ENCODE assay signal across 1 cellular context in the genomic region with DNA sequence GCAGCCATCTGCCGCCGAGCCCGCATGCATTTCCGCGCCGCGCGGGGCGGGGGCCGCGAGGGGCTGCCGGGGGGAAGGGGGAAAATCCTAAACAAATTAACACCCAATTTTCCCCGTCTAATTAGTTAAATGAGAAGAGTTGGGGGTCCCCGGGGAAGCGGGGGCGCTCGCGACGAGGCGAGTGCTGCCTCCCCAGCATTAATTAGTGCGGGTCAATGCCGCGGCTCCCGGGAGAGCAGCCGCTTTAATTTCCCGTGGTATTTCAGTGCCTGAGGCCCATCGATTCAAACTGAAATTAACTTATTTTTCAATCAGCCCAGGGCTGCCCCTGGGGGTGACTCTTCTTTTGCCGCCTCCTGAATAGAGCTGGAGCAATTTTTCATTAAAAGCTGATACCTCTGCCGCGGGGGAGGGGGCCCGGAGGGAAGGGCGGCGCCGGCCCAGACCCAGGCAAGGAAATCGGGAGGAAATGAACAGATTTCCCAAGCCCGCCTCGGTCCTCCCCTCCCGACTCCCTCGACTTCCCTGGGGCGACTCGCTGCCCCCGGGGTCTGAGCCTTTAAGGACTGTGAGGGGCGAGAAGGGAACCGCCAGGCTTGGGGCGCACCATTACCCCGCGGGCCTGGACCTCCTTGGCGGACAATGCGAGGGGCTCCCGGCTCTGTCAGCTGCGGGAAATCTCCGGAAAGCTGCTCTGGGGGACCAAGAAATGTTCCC.
TF ChIP-seq lines count a peak whose summit lies in the region.

No MANE protein-coding gene starts in this region.

TF ChIP-seq in HCT116, 20 proteins besides CTCF, POLR2A, EP300 and RAD21 (continued from another document):
- TF ChIP-seq, protein P1, sequence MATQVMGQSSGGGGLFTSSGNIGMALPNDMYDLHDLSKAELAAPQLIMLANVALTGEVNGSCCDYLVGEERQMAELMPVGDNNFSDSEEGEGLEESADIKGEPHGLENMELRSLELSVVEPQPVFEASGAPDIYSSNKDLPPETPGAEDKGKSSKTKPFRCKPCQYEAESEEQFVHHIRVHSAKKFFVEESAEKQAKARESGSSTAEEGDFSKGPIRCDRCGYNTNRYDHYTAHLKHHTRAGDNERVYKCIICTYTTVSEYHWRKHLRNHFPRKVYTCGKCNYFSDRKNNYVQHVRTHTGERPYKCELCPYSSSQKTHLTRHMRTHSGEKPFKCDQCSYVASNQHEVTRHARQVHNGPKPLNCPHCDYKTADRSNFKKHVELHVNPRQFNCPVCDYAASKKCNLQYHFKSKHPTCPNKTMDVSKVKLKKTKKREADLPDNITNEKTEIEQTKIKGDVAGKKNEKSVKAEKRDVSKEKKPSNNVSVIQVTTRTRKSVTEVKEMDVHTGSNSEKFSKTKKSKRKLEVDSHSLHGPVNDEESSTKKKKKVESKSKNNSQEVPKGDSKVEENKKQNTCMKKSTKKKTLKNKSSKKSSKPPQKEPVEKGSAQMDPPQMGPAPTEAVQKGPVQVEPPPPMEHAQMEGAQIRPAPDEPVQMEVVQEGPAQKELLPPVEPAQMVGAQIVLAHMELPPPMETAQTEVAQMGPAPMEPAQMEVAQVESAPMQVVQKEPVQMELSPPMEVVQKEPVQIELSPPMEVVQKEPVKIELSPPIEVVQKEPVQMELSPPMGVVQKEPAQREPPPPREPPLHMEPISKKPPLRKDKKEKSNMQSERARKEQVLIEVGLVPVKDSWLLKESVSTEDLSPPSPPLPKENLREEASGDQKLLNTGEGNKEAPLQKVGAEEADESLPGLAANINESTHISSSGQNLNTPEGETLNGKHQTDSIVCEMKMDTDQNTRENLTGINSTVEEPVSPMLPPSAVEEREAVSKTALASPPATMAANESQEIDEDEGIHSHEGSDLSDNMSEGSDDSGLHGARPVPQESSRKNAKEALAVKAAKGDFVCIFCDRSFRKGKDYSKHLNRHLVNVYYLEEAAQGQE (IDR thresholded peaks at IDR 0.05; ENCODE audit: low read depth): no peak
- TF ChIP-seq SRF (IDR thresholded peaks at IDR 0.05; ENCODE audit: low read depth) (no peak), YY1 (IDR thresholded peaks at IDR 0.05; ENCODE audit: extremely low read depth, insufficient replicate concordance, low read depth, low read length) (no peak), FOSL1 (IDR thresholded peaks at IDR 0.05; ENCODE audit: low read depth) (no peak), ELF1 (IDR thresholded peaks at IDR 0.05; ENCODE audit: borderline replicate concordance, low read depth) (no peak), JUND (IDR thresholded peaks at IDR 0.05) (no peak), POLR2AphosphoS5 (IDR thresholded peaks at IDR 0.05; ENCODE audit: low read depth, low read length) (no peak), EZH2 (IDR thresholded peaks at IDR 0.05) (no peak), ZFX (IDR thresholded peaks at IDR 0.05) (no peak), EZH2phosphoT487 (IDR thresholded peaks at IDR 0.05; ENCODE audit: borderline replicate concordance) (no peak), CEBPB (IDR thresholded peaks at IDR 0.05; ENCODE audit: low read depth) (no peak), ZNF274 (IDR thresholded peaks at IDR 0.05; ENCODE audit: low read depth, low read length) (no peak)
- TF ChIP-seq, protein P2, sequence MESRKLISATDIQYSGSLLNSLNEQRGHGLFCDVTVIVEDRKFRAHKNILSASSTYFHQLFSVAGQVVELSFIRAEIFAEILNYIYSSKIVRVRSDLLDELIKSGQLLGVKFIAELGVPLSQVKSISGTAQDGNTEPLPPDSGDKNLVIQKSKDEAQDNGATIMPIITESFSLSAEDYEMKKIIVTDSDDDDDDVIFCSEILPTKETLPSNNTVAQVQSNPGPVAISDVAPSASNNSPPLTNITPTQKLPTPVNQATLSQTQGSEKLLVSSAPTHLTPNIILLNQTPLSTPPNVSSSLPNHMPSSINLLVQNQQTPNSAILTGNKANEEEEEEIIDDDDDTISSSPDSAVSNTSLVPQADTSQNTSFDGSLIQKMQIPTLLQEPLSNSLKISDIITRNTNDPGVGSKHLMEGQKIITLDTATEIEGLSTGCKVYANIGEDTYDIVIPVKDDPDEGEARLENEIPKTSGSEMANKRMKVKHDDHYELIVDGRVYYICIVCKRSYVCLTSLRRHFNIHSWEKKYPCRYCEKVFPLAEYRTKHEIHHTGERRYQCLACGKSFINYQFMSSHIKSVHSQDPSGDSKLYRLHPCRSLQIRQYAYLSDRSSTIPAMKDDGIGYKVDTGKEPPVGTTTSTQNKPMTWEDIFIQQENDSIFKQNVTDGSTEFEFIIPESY (IDR thresholded peaks at IDR 0.05; ENCODE audit: extremely low read depth, insufficient replicate concordance, low read length): no peak
